In genomic region chr5:135508496-135509005, GRCh38 we compare ENCODE assay signal across 16 cellular contexts. TPM values are rescaled to one million over a fixed set of nuclear protein-coding genes. Genes with fewer than 3 reads are reported as not detected.
DNase-seq lines count a peak whose midpoint lies in the region; ATAC-seq and TF ChIP-seq lines count a peak whose summit lies in the region.
"Had no signal": no experiment of that assay in that cellular context is flagged by ENCODE, and none has a peak within 500 bp of the region (broad histone marks: within the 10 kb centered on the region; RNA-seq: fewer than 3 reads in every experiment).

No MANE protein-coding gene starts in this region.

- H3K9me3 Mint-ChIP-seq in MCF 10A (ENCODE audit: unreplicated experiment): no peaks in the 10 kb centered on the region
- H3K9me3 Mint-ChIP-seq: immature natural killer cell; stimulated activated naive CD8-positive, alpha-beta T cell treated with anti-CD3 and anti-CD28 coated beads, Interleukin-15, amount 100 ng/mL, for 72 hours had no signal

- peak overlapping the region; percentile 72 for H2AFZ ChIP-seq in mammary epithelial cell (ENCODE audit: low read depth, low read length)

- H3K27me3 ChIP-seq in mammary epithelial cell (ENCODE audit: insufficient read depth, low read length) (no peaks in the 10 kb centered on the region), left lung (peaks cover 36 to 82% of the 10 kb centered on the region in 2 donors)

- H3K9me3 ChIP-seq in mammary epithelial cell (replicated peaks; ENCODE audit: insufficient read depth, low read length) (no peaks in the 10 kb centered on the region), left lung (no peaks in the 10 kb centered on the region)

- TF ChIP-seq CTCF in mammary epithelial cell (conservative IDR thresholded peaks at IDR 0.05 in 1 of 2, IDR thresholded peaks at IDR 0.05 in 1 of 2; ENCODE audit: extremely low read depth in 1 of 2, insufficient read depth in 1 of 2, low read depth in 1 of 2, low read length in 2 of 2) (no peak), MCF 10A (IDR thresholded peaks at IDR 0.05; ENCODE audit: unreplicated experiment) (no peak), left lung (IDR thresholded peaks at IDR 0.05) (no peak)

- 63% methylated on average over 16 of the region's 16 CpGs for WGBS in mammary epithelial cell (ENCODE audit: low coverage, missing lambda C conversion rate)

- peaks cover 14% of the 10 kb centered on the region for H3K4me1 ChIP-seq in mammary epithelial cell (ENCODE audit: insufficient read depth, low read length)
- no peaks in the 10 kb centered on the region for H3K4me1 ChIP-seq in left lung

- H3K36me3 ChIP-seq in mammary epithelial cell (ENCODE audit: insufficient read depth, low read length) (no peaks in the 10 kb centered on the region), left lung (no peaks in the 10 kb centered on the region)

- in situ Hi-C loops in mammary epithelial cell (cut with MboI; ENCODE audit: low sequenced_read_pairs in 2 of 2): no loop called here

- no peak overlapping the region for H3K4me3 Mint-ChIP-seq in MCF 10A (ENCODE audit: unreplicated experiment)
- H3K4me3 Mint-ChIP-seq: immature natural killer cell, naive B cell had no signal

- no peak overlapping the region for H3K4me3 ChIP-seq in mammary epithelial cell (replicated peaks in 1 of 3; ENCODE audit: insufficient read depth in 1 of 3, low read depth in 2 of 3, low read length in 3 of 3)
- H3K4me3 ChIP-seq in left lung: no peak overlapping the region

- peak; percentile 29 for ATAC-seq in left lung
- ATAC-seq in left ventricle myocardium superior: no peak
- ATAC-seq in GM21367 (IDR thresholded peaks at IDR 0.05; ENCODE audit: unreplicated experiment): no peak
- ATAC-seq: HCT116; Panc1; stimulated activated naive CD8-positive, alpha-beta T cell treated with anti-CD3 and anti-CD28 coated beads, Interleukin-15, amount 100 ng/mL, for 72 hours had no signal

- POLR2A ChIA-PET in MCF 10A (lab: Yijun Ruan, JAX): interaction anchor here (0.6 to 0.8 kb wide), 2 partner anchors 14 to 433 kb away, joined by 3 read pairs; no protein-coding TSS in a partner anchor

- no peaks in the 10 kb centered on the region for H3K79me2 ChIP-seq in mammary epithelial cell (ENCODE audit: insufficient read depth, low read length)

- no peak overlapping the region for H3K4me2 ChIP-seq in mammary epithelial cell (ENCODE audit: insufficient read depth, low read depth, low read length)

- no peaks in the 10 kb centered on the region for H4K20me1 ChIP-seq in mammary epithelial cell (ENCODE audit: insufficient read depth, low read length)

- H3K27me3 Mint-ChIP-seq in MCF 10A (ENCODE audit: insufficient read depth, unreplicated experiment): no peaks in the 10 kb centered on the region

- dilution Hi-C loops in mammary epithelial cell (cut with HindIII; ENCODE audit: low sequenced_read_pairs): no loop called here

- intact Hi-C loops in mammary epithelial cell (cut with micrococcal nuclease) (no loop called here), MCF 10A (cut with micrococcal nuclease) (no loop called here), left lung (cut with DNase I) (no loop called here), left ventricle myocardium superior (cut with micrococcal nuclease) (no loop called here)

- no peak overlapping the region for H3K27ac Mint-ChIP-seq in MCF 10A (ENCODE audit: low read depth, unreplicated experiment)
- H3K27ac Mint-ChIP-seq: immature natural killer cell; naive B cell; stimulated activated naive CD8-positive, alpha-beta T cell treated with anti-CD3 and anti-CD28 coated beads, Interleukin-15, amount 100 ng/mL, for 72 hours had no signal

- no peaks in the 10 kb centered on the region for H3K36me3 Mint-ChIP-seq in MCF 10A (ENCODE audit: insufficient read depth, unreplicated experiment)
- H3K36me3 Mint-ChIP-seq: immature natural killer cell, naive B cell had no signal

- CTCF ChIA-PET in mammary epithelial cell (lab: Charles Lee; ENCODE audit: low non-redundant PET): no interaction called here
- CTCF ChIA-PET in MCF 10A (lab: Yijun Ruan, JAX): interaction anchor here (0.8 to 6.0 kb wide), 5 partner anchors 9 to 58 kb away, joined by 3 to 54 read pairs (median 6); no protein-coding TSS in a partner anchor

- peaks cover 9% of the 10 kb centered on the region for H3K4me1 Mint-ChIP-seq in MCF 10A (ENCODE audit: insufficient read depth, unreplicated experiment)
- H3K4me1 Mint-ChIP-seq: immature natural killer cell; stimulated activated naive CD8-positive, alpha-beta T cell treated with anti-CD3 and anti-CD28 coated beads, Interleukin-15, amount 100 ng/mL, for 72 hours had no signal

- no peak for DNase-seq in mammary epithelial cell
- DNase-seq in MCF 10A (ENCODE audit: unreplicated experiment): no peak
- DNase-seq in NCI-H524 (lab: John Stamatoyannopoulos, UW): peak; percentile 48 to 83
- DNase-seq in left lung: peak in 1 of 2 donors; percentile 43
- peak; percentile 34 for DNase-seq in ureter (ENCODE audit: low spot score)
- no peak for DNase-seq in left ventricle myocardium superior
- no peak for DNase-seq in T-helper 1 cell
- DNase-seq: activated T-cell treated with anti-CD3 and anti-CD28 coated beads for 4 hours; erythroblast; immature natural killer cell; naive B cell; stimulated activated CD4-positive, alpha-beta T cell treated with anti-CD3 and anti-CD28 coated beads, Interleukin-2, amount 100 ng/mL, for 48 hours; stimulated activated naive CD8-positive, alpha-beta T cell treated with anti-CD3 and anti-CD28 coated beads, Interleukin-15, amount 100 ng/mL, for 72 hours had no signal

- BruUV-seq in mammary epithelial cell (replicated peaks; lab: Mats Ljungman, UMichigan): no TSS peak
- no TSS peak for BruUV-seq in MCF 10A (replicated peaks; lab: Mats Ljungman, UMichigan)

- no peak overlapping the region for H3K9ac ChIP-seq in mammary epithelial cell (ENCODE audit: insufficient read depth, low read length)

- H3K27ac ChIP-seq in mammary epithelial cell (ENCODE audit: insufficient read depth, low read depth, low read length) (no peak overlapping the region), left lung (no peak overlapping the region)

RNA-seq across cellular contexts. Expression of gene NEUROG1, which starts 27.2 kb away (rescaled TPM):
- not detected for total RNA-seq in mammary epithelial cell
- not detected for polyA plus RNA-seq in mammary epithelial cell
- polyA minus RNA-seq in mammary epithelial cell: not detected
- not detected in 2 replicates for total RNA-seq in MCF 10A (2022)
- not detected for total RNA-seq in left lung
- total RNA-seq in ureter: not detected
- total RNA-seq in left ventricle myocardium superior: not detected
- polyA plus RNA-seq: immature natural killer cell had no signal

RNA-seq across cellular contexts. Expression of gene TIFAB, which starts 56.4 kb away (rescaled TPM):
- total RNA-seq in mammary epithelial cell (not detected), MCF 10A (2022) (not detected in 2 replicates), left lung (under 1 TPM; 0.03 to 0.18 TPM), ureter (not detected), left ventricle myocardium superior (not detected)
- not detected for polyA plus RNA-seq in mammary epithelial cell
- polyA minus RNA-seq in mammary epithelial cell: not detected

Comparison
In these comparisons a context has a peak if more than half of its experiments do, and no peak if none do; other contexts are left out.
1. DNase-seq: peak in NCI-H524 (2 of 2) and ureter (single experiment); none in mammary epithelial cell (single experiment), MCF 10A (single experiment), left ventricle myocardium superior (single experiment) and T-helper 1 cell (0 of 5).